Comparison of ENCODE assay signal across 15 cellular contexts in the genomic region with DNA sequence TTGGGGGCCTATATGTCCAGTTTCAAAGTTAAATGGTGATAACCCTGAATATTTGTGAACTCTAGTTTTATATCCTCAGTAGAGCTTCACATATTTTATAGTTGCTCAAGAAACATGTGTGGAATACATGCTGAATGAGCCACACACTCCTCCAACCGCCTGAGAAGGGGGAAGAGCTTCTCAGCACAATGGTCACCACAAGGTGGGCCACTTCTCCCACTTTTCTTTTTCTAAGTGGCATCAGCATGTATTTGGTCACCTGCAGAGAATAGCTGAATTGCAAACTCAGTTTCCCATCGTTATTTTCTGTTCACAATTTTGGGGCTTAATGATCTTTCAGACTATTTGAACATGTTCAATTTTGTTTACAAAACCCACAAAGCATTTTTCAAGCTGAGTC.
DNase-seq lines count a peak whose midpoint lies in the region; ATAC-seq, FAIRE-seq and TF ChIP-seq lines count a peak whose summit lies in the region.
"Had no signal": no experiment of that assay in that cellular context is flagged by ENCODE, and none has a peak within 500 bp of the region (broad histone marks: within the 10 kb centered on the region; RNA-seq: fewer than 3 reads in every experiment).

No MANE protein-coding gene starts in this region.

- no peak overlapping the region for H2AFZ ChIP-seq in SK-N-SH (ENCODE audit: low read depth)

- TF ChIP-seq EP300 in SK-N-SH (IDR thresholded peaks at IDR 0.05; ENCODE audit: borderline replicate concordance in 1 of 2, low read depth in 1 of 2, low read length in 1 of 2), result no peak

- H3K27ac ChIP-seq in cardiac muscle cell (no peak overlapping the region), heart right ventricle (no peak overlapping the region), SK-N-SH (ENCODE audit: low read depth in 2 of 2, low read length in 1 of 2) (no peak overlapping the region), small intestine (ENCODE audit: low read depth in 1 of 2, low read length in 1 of 2) (no peak overlapping the region), coronary artery (no peak overlapping the region)
- H3K27ac ChIP-seq: ascending aorta, gastrocnemius medialis, pancreas had no signal

- H3K9ac ChIP-seq in SK-N-SH, result no peak overlapping the region

- FAIRE-seq in small intestine (lab: Jason Lieb, UNC), result no peak
- FAIRE-seq: pancreas had no signal

- H3K36me3 ChIP-seq in cardiac muscle cell (no peaks in the 10 kb centered on the region), heart right ventricle (no peaks in the 10 kb centered on the region), SK-N-SH (replicated peaks in 1 of 2; ENCODE audit: control insufficient read depth in 1 of 2, insufficient read depth in 2 of 2, low read length in 1 of 2) (no peaks in the 10 kb centered on the region), small intestine (ENCODE audit: control insufficient read depth in 2 of 2, insufficient read depth in 2 of 2, low read length in 2 of 2) (no peaks in the 10 kb centered on the region)
- H3K36me3 ChIP-seq: ascending aorta, gastrocnemius medialis, pancreas had no signal

- no peaks in the 10 kb centered on the region for H3K79me2 ChIP-seq in SK-N-SH (ENCODE audit: insufficient read depth)

- H3F3A ChIP-seq in SK-N-SH (replicated peaks; ENCODE audit: insufficient read depth), result no peaks in the 10 kb centered on the region

- TF ChIP-seq RAD21 in SK-N-SH (IDR thresholded peaks at IDR 0.05; ENCODE audit: low read length), result peak; percentile 62

- no peak for ATAC-seq in heart right ventricle
- no peak for ATAC-seq in GM21717 (IDR thresholded peaks at IDR 0.05; ENCODE audit: unreplicated experiment)
- no peak for ATAC-seq in omental fat pad (ENCODE audit: low FRiP score)
- ATAC-seq: gastrocnemius medialis, pancreas had no signal

- WGBS in heart right ventricle, 2 donors, result 55 to 60% methylated on average over 2 of the region's 2 CpGs
- WGBS in SK-N-SH (ENCODE audit: low lambda C conversion rate), result 79% methylated on average over 2 of the region's 2 CpGs
- 70 to 86% (median 75%) methylated on average over 2 of the region's 2 CpGs for WGBS in small intestine, 3 donors

- no peaks in the 10 kb centered on the region for H3K4me1 ChIP-seq in cardiac muscle cell (ENCODE audit: low read depth)
- no peaks in the 10 kb centered on the region for H3K4me1 ChIP-seq in heart right ventricle
- H3K4me1 ChIP-seq in SK-N-SH (ENCODE audit: control insufficient read depth in 1 of 2, insufficient read depth in 2 of 2, low read depth in 1 of 2, low read length in 1 of 2), result peaks cover 0 to 7% of the 10 kb centered on the region in 2 experiments; a peak in 1 of 4 replicates
- no peaks in the 10 kb centered on the region for H3K4me1 ChIP-seq in small intestine (ENCODE audit: control insufficient read depth in 2 of 2, insufficient read depth in 1 of 2, low read depth in 1 of 2, low read length in 1 of 2)
- H3K4me1 ChIP-seq: ascending aorta, gastrocnemius medialis, pancreas had no signal

- no peak for TF ChIP-seq POLR2A in erythroblast (IDR thresholded peaks at IDR 0.05; ENCODE audit: low read length)

- H3K27me3 ChIP-seq in cardiac muscle cell, result no peaks in the 10 kb centered on the region
- no peaks in the 10 kb centered on the region for H3K27me3 ChIP-seq in heart right ventricle
- H3K27me3 ChIP-seq in SK-N-SH (ENCODE audit: insufficient read depth), result no peaks in the 10 kb centered on the region
- no peaks in the 10 kb centered on the region for H3K27me3 ChIP-seq in small intestine (ENCODE audit: control insufficient read depth in 2 of 2, insufficient read depth in 2 of 2, low read length in 2 of 2)
- H3K27me3 ChIP-seq: ascending aorta, gastrocnemius medialis, pancreas had no signal

- intact Hi-C loops in heart right ventricle (cut with DNase I), result loop anchor here in 1 of 10 donors (10.0 kb wide), 1 partner anchor 789 kb away; no protein-coding TSS in a partner anchor

- POLR2A ChIA-PET in SK-N-SH (lab: Yijun Ruan, JAX), result no interaction called here

- TF ChIP-seq CTCF in cardiac muscle cell (IDR thresholded peaks at IDR 0.05; ENCODE audit: low read depth, low read length), result no peak
- no peak for TF ChIP-seq CTCF in heart right ventricle (IDR thresholded peaks at IDR 0.05)
- peak; percentile 40 for TF ChIP-seq CTCF in SK-N-SH (IDR thresholded peaks at IDR 0.05)
- no peak for TF ChIP-seq CTCF in omental fat pad (IDR thresholded peaks at IDR 0.05)
- TF ChIP-seq CTCF in coronary artery (IDR thresholded peaks at IDR 0.05), result no peak

- no peaks in the 10 kb centered on the region for H3K9me3 ChIP-seq in cardiac muscle cell (ENCODE audit: low read depth)
- peaks cover 0 to 7% (median 0%) of the 10 kb centered on the region in 11 donors for H3K9me3 ChIP-seq in heart right ventricle
- H3K9me3 ChIP-seq in SK-N-SH, result no peaks in the 10 kb centered on the region; the same call in 1 of the 2 replicates
- H3K9me3 ChIP-seq in small intestine (ENCODE audit: control insufficient read depth, low read depth), result peaks cover 2% of the 10 kb centered on the region
- H3K9me3 ChIP-seq: ascending aorta, gastrocnemius medialis, pancreas had no signal

- DNase-seq in cardiac muscle cell (ENCODE audit: low read depth in 1 of 2, low spot score in 1 of 2) (peak; percentile 3 to 56), heart right ventricle (no peak), SK-N-SH (no peak), erythroblast (lab: John Stamatoyannopoulos, UW) (peak; percentile 2 to 5), small intestine (no peak), omental fat pad (ENCODE audit: low spot score) (no peak), coronary artery (ENCODE audit: low spot score) (no peak)
- DNase-seq: DMS79; gastrocnemius medialis; MV-4-11; NCI-H2227 treated with DMSO at 0.1 percent for 48 hours; pancreas; stimulated activated CD4-positive, alpha-beta T cell treated with anti-CD3 and anti-CD28 coated beads, Interleukin-15, amount 100 ng/mL, for 24 hours had no signal

- H3K4me2 ChIP-seq in SK-N-SH, result no peak overlapping the region

- no peak overlapping the region for H3K4me3 ChIP-seq in cardiac muscle cell
- no peak overlapping the region for H3K4me3 ChIP-seq in heart right ventricle
- H3K4me3 ChIP-seq in SK-N-SH (ENCODE audit: low read depth in 2 of 2, low read length in 1 of 2), result no peak overlapping the region
- no peak overlapping the region for H3K4me3 ChIP-seq in small intestine (ENCODE audit: low read depth in 1 of 2, low read length in 2 of 2)
- H3K4me3 ChIP-seq in coronary artery, result no peak overlapping the region
- H3K4me3 ChIP-seq: ascending aorta, gastrocnemius medialis, pancreas had no signal

- no peaks in the 10 kb centered on the region for H4K20me1 ChIP-seq in SK-N-SH (ENCODE audit: insufficient read depth)

- CTCF ChIA-PET in SK-N-SH (lab: Yijun Ruan, JAX), result interaction anchor here (1.0 to 2.1 kb wide), 5 partner anchors 11 to 794 kb away, joined by 3 to 9 read pairs (median 4); no protein-coding TSS in a partner anchor

- no peaks in the 10 kb centered on the region for H3K9me2 ChIP-seq in SK-N-SH

TF ChIP-seq in SK-N-SH, 30 proteins besides CTCF, POLR2A, EP300 and RAD21:
- TF ChIP-seq, protein P1, sequence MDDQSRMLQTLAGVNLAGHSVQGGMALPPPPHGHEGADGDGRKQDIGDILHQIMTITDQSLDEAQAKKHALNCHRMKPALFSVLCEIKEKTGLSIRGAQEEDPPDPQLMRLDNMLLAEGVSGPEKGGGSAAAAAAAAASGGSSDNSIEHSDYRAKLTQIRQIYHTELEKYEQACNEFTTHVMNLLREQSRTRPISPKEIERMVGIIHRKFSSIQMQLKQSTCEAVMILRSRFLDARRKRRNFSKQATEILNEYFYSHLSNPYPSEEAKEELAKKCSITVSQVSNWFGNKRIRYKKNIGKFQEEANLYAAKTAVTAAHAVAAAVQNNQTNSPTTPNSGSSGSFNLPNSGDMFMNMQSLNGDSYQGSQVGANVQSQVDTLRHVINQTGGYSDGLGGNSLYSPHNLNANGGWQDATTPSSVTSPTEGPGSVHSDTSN (IDR thresholded peaks at IDR 0.05), result no peak
- 0 out of 2 replicates have a peak, but pooled peaks have one; percentile 14 for TF ChIP-seq SMC3 (IDR thresholded peaks at IDR 0.05; ENCODE audit: low read depth, low read length)
TF ChIP-seq in SK-N-SH: peak in this region for 1.

Comparison
In these comparisons a context has a peak if more than half of its experiments do, and no peak if none do; other contexts are left out.
1. DNase-seq: peak in cardiac muscle cell (2 of 2) and erythroblast (2 of 2); none in heart right ventricle (0 of 2), SK-N-SH (single experiment), small intestine (single experiment), omental fat pad (single experiment) and coronary artery (single experiment).